8 cellular contexts compared by ENCODE assay signal in genomic region chr1:155745284-155746228, GRCh38. TPM values are rescaled to one million over a fixed set of nuclear protein-coding genes. Genes with fewer than 3 reads are reported as not detected.
DNase-seq lines count a peak whose midpoint lies in the region; ATAC-seq, FAIRE-seq and TF ChIP-seq lines count a peak whose summit lies in the region.
"Not testable (repeated sequence)": the region's sequence is repeated elsewhere in the genome, so short reads cannot be mapped to it uniquely, and the experiment has no call there.

No MANE protein-coding gene starts in this region.

- H3K27ac ChIP-seq in cingulate gyrus (ENCODE audit: low read depth, low read length), result peak overlapping the region; percentile 72
- H3K27ac ChIP-seq in layer of hippocampus (ENCODE audit: low read depth, low read length), result peak overlapping the region; percentile 54

- H3K9me3 Mint-ChIP-seq in activated CD4-positive, alpha-beta T cell treated with anti-CD3 and anti-CD28 coated beads for 36 hours (ENCODE audit: low read depth), result not testable (repeated sequence)

- not testable (repeated sequence) for H3K27me3 Mint-ChIP-seq in activated CD4-positive, alpha-beta T cell treated with anti-CD3 and anti-CD28 coated beads for 36 hours

- intact Hi-C loops in activated CD4-positive, alpha-beta T cell treated with anti-CD3 and anti-CD28 coated beads for 36 hours (cut with DNase I, micrococcal nuclease), result loop anchor here in 1 of 2 experiments (1.0 to 5.0 kb wide), 6 partner anchors 58 to 593 kb away; partner anchors contain the start of genes CCT3, DAP3, KHDC4 and RIT1

- POLR2A ChIA-PET in activated CD4-positive, alpha-beta T cell treated with anti-CD3 and anti-CD28 coated beads for 36 hours (lab: Charles Lee), result interaction anchor here (1.0 kb wide), 1 partner anchor 64 kb away, joined by 6 read pairs; no protein-coding TSS in a partner anchor

- H3K4me3 ChIP-seq in BE2C (ENCODE audit: low read depth, low read length), result peak overlapping the region; percentile 95

- not testable (repeated sequence) for H3K27me3 ChIP-seq in BE2C; layer of hippocampus (ENCODE audit: control insufficient read depth, insufficient read depth, low read length)

- not testable (repeated sequence) for H3K4me1 Mint-ChIP-seq in activated CD4-positive, alpha-beta T cell treated with anti-CD3 and anti-CD28 coated beads for 36 hours

- peak overlapping the region; percentile 78 for H3K27ac Mint-ChIP-seq in activated CD4-positive, alpha-beta T cell treated with anti-CD3 and anti-CD28 coated beads for 36 hours

- not testable (repeated sequence) for H3K9me3 ChIP-seq in BE2C

- CTCF ChIA-PET in activated CD4-positive, alpha-beta T cell treated with anti-CD3 and anti-CD28 coated beads for 36 hours (lab: Charles Lee), result interaction anchor here (0.7 to 1.0 kb wide), 3 partner anchors 17 to 276 kb away, joined by 3 to 4 read pairs (median 4); partner anchors contain the start of gene GON4L

- peak; percentile 88 for ATAC-seq in HG03442 (IDR thresholded peaks at IDR 0.05; ENCODE audit: unreplicated experiment)
- peak; percentile 96 for ATAC-seq in activated CD4-positive, alpha-beta T cell treated with anti-CD3 and anti-CD28 coated beads for 36 hours

- H3K4me3 Mint-ChIP-seq in activated CD4-positive, alpha-beta T cell treated with anti-CD3 and anti-CD28 coated beads for 36 hours, result peak overlapping the region; percentile 90

- peaks cover 12% of the 10 kb centered on the region for H3K36me3 Mint-ChIP-seq in activated CD4-positive, alpha-beta T cell treated with anti-CD3 and anti-CD28 coated beads for 36 hours (ENCODE audit: low read depth)

- not testable (repeated sequence) for H3K4me1 ChIP-seq in BE2C

- H3K36me3 ChIP-seq in BE2C, result peaks cover 12% of the 10 kb centered on the region

- TF ChIP-seq CTCF in BE2C (IDR thresholded peaks at IDR 0.05; ENCODE audit: low read depth, low read length), result not testable (repeated sequence)

- DNase-seq in BE2C (peak; percentile 98), GM19239 (ENCODE audit: insufficient read length, low spot score) (peak; percentile 44), NCI-H510A treated with DMSO at 0.1 percent for 48 hours (lab: John Stamatoyannopoulos, UW) (peak; percentile 89)
- DNase-seq in activated CD4-positive, alpha-beta T cell treated with anti-CD3 and anti-CD28 coated beads for 36 hours, result peak; percentile 99
- peak; percentile 98 to 100 (median 100) for DNase-seq in stimulated activated CD4-positive, alpha-beta T cell treated with anti-CD3 and anti-CD28 coated beads, Interleukin-1b, Interleukin-23, amount 100 ng/mL, for 24 hours (ENCODE audit: low read depth in 4 of 4, low spot score in 1 of 4)

- peak; percentile 86 for FAIRE-seq in GM19239 (lab: Jason Lieb, UNC)

RNA-seq across cellular contexts. Expression of gene DAP3, which starts 56.7 kb away (rescaled TPM):
- 236 TPM for polyA plus RNA-seq in BE2C (2012; ENCODE audit: insufficient read depth, insufficient read length, low read depth)
- 100 to 1,000 TPM; 159 to 162 TPM for total RNA-seq in activated CD4-positive, alpha-beta T cell treated with anti-CD3 and anti-CD28 coated beads for 36 hours

RNA-seq across cellular contexts. Expression of gene YY1AP1, which starts 57.0 kb away (rescaled TPM):
- 85.7 TPM for polyA plus RNA-seq in BE2C (2012; ENCODE audit: insufficient read depth, insufficient read length, low read depth)
- total RNA-seq in activated CD4-positive, alpha-beta T cell treated with anti-CD3 and anti-CD28 coated beads for 36 hours, result 10 to 100 TPM; 59.6 to 76.0 TPM

Comparison
In these comparisons a context has a peak if more than half of its experiments do, and no peak if none do; other contexts are left out.
1. Peak in every context shown above with its lines: DNase-seq, ATAC-seq, H3K4me3 ChIP-seq and H3K27ac ChIP-seq.
2. DNase-seq: peak in every context shown above with its lines; median percentile 100 in stimulated activated CD4-positive, alpha-beta T cell treated with anti-CD3 and anti-CD28 coated beads, Interleukin-1b, Interleukin-23, amount 100 ng/mL, for 24 hours; 99 in activated CD4-positive, alpha-beta T cell treated with anti-CD3 and anti-CD28 coated beads for 36 hours; 98 in BE2C; 89 in NCI-H510A treated with DMSO at 0.1 percent for 48 hours; 44 in GM19239.